Comparison of ENCODE assay signal across 8 cellular contexts in genomic region chrX:118726887-118727685, GRCh38. TPM values are rescaled to one million over a fixed set of nuclear protein-coding genes. Genes with fewer than 3 reads are reported as not detected.
DNase-seq lines count a peak whose midpoint lies in the region; FAIRE-seq and TF ChIP-seq lines count a peak whose summit lies in the region.

IL13RA1 (plus strand) TSS chrX:118727606; CDS start chrX:118727639, 33 bp downstream.

- POLR2A ChIA-PET in SK-N-SH (lab: Yijun Ruan, JAX): interaction anchor here (0.6 kb wide), 1 partner anchor 81 kb away, joined by 4 read pairs; no protein-coding TSS in a partner anchor

- H3K4me2 ChIP-seq in GM23248 (ENCODE audit: unreplicated experiment) (peak within 1 kb of the TSS; percentile 83), SK-N-SH (peak within 1 kb of the TSS; percentile 54), keratinocyte (ENCODE audit: control insufficient read depth, extremely low read depth, insufficient read depth, low read depth, low read length) (peak within 1 kb of the TSS; percentile 63)

- DNase-seq in DMS 273 treated with DMSO at 0.1 percent for 48 hours (lab: John Stamatoyannopoulos, UW) (peak; percentile 22), GM23248 (peak; percentile 91), NB4 (ENCODE audit: low read depth) (peak; percentile 81), SK-N-SH (peak; percentile 84), chondrocyte (ENCODE audit: low spot score) (peak; percentile 91), keratinocyte (ENCODE audit: low read depth, low spot score) (peak; percentile 11), smooth muscle cell of the brain vasculature (ENCODE audit: low read depth, low spot score) (peak; percentile 52), middle frontal gyrus (ENCODE audit: extremely low spot score, low spot score) (no peak)

- no peaks in the 10 kb centered on the region for H3K9me1 ChIP-seq in keratinocyte (ENCODE audit: control insufficient read depth, extremely low read depth, insufficient read depth, low read length)

- H3K27me3 ChIP-seq in GM23248 (replicated peaks; ENCODE audit: insufficient read depth) (no peaks in the 10 kb centered on the region), SK-N-SH (ENCODE audit: insufficient read depth) (no peaks in the 10 kb centered on the region), keratinocyte (ENCODE audit: control insufficient read depth, extremely low read depth, insufficient read depth, low read length) (no peaks in the 10 kb centered on the region)

- peaks cover 5% of the 10 kb centered on the region for H3K9me3 Mint-ChIP-seq in chondrocyte (ENCODE audit: low read depth)

- dilution Hi-C loops in keratinocyte (cut with MboI; ENCODE audit: extremely low pct_ligation_motif_present, low sequenced_read_pairs): no loop called here

- H3F3A ChIP-seq in GM23248 (ENCODE audit: insufficient read depth) (peaks cover 16% of the 10 kb centered on the region; the same call in 1 of the 2 replicates), SK-N-SH (replicated peaks; ENCODE audit: insufficient read depth) (no peaks in the 10 kb centered on the region)

- peak within 1 kb of the TSS; percentile 83 for H3K27ac Mint-ChIP-seq in chondrocyte (ENCODE audit: unreplicated experiment)

- H3K4me3 ChIP-seq in GM23248 (peak within 1 kb of the TSS; percentile 82), NB4 (ENCODE audit: low read depth, low read length) (peak within 1 kb of the TSS; percentile 48), SK-N-SH (ENCODE audit: low read depth in 2 of 2, low read length in 1 of 2) (peak within 1 kb of the TSS; percentile 59 to 65), keratinocyte (ENCODE audit: control insufficient read depth in 2 of 3, extremely low read depth in 1 of 3, insufficient read depth in 2 of 3, low read depth in 1 of 3, low read length in 3 of 3) (peak within 1 kb of the TSS; percentile 52 to 70 (median 65))

- H3K9ac ChIP-seq in GM23248: peak within 1 kb of the TSS; percentile 96
- peak within 1 kb of the TSS; percentile 78 for H3K9ac ChIP-seq in SK-N-SH
- peak within 1 kb of the TSS; percentile 73 for H3K9ac ChIP-seq in keratinocyte (ENCODE audit: control insufficient read depth, extremely low read depth, insufficient read depth, low read length)

- 6 to 14% methylated on average over 11 to 26 of the region's 56 CpGs for WGBS in GM23248 (ENCODE audit: low coverage in 1 of 2, low lambda C conversion rate in 2 of 2, missing lambda C conversion rate in 2 of 2), 2 experiments
- 19% methylated on average over 12 of the region's 56 CpGs for WGBS in SK-N-SH (ENCODE audit: low lambda C conversion rate)

- no peaks in the 10 kb centered on the region for H3K27me3 Mint-ChIP-seq in chondrocyte (ENCODE audit: low read depth)

- H3K4me3 Mint-ChIP-seq in chondrocyte (ENCODE audit: unreplicated experiment): peak within 1 kb of the TSS; percentile 75

- no peak for TF ChIP-seq EP300 in SK-N-SH (IDR thresholded peaks at IDR 0.05; ENCODE audit: borderline replicate concordance in 1 of 2, low read depth in 1 of 2, low read length in 1 of 2)

- H3K27ac ChIP-seq in GM23248 (peak within 1 kb of the TSS; percentile 80), SK-N-SH (ENCODE audit: low read depth in 2 of 2, low read length in 1 of 2) (peak within 1 kb of the TSS; percentile 62), keratinocyte (ENCODE audit: control insufficient read depth, insufficient read depth, low read length) (peak within 1 kb of the TSS; percentile 51)

- H3K4me1 ChIP-seq in GM23248 (ENCODE audit: insufficient read depth) (peaks cover 40% of the 10 kb centered on the region), SK-N-SH (ENCODE audit: control insufficient read depth in 1 of 2, insufficient read depth in 2 of 2, low read depth in 1 of 2, low read length in 1 of 2) (peaks cover 0 to 3% of the 10 kb centered on the region in 2 experiments; a peak in 2 of 4 replicates), keratinocyte (ENCODE audit: control insufficient read depth, extremely low read depth, insufficient read depth, low read length) (peaks cover 22% of the 10 kb centered on the region)

- CTCF ChIA-PET in SK-N-SH (lab: Yijun Ruan, JAX): interaction anchor here (1.1 kb wide), 2 partner anchors 11 to 112 kb away, joined by 3 to 4 read pairs; no protein-coding TSS in a partner anchor

- H3K9me2 ChIP-seq in GM23248 (ENCODE audit: insufficient read depth) (no peaks in the 10 kb centered on the region), SK-N-SH (no peaks in the 10 kb centered on the region)

- no peak for TF ChIP-seq POLR2A in NB4 (IDR thresholded peaks at IDR 0.05; ENCODE audit: extremely low read depth, insufficient read length)

- H3K9me3 ChIP-seq in GM23248 (ENCODE audit: low read depth) (no peaks in the 10 kb centered on the region), SK-N-SH (no peaks in the 10 kb centered on the region), keratinocyte (ENCODE audit: control insufficient read depth, low read depth, low read length) (no peaks in the 10 kb centered on the region)

- H3K79me2 ChIP-seq in GM23248 (ENCODE audit: insufficient read depth) (peaks cover 27% of the 10 kb centered on the region), SK-N-SH (ENCODE audit: insufficient read depth) (peaks cover 19% of the 10 kb centered on the region; the same call in 1 of the 2 replicates), keratinocyte (ENCODE audit: control insufficient read depth, insufficient read depth, low read length) (no peaks in the 10 kb centered on the region)

- peaks cover 50% of the 10 kb centered on the region for H3K4me1 Mint-ChIP-seq in chondrocyte (ENCODE audit: low read depth)

- H3K36me3 Mint-ChIP-seq in chondrocyte (ENCODE audit: low read depth): no peaks in the 10 kb centered on the region

- H4K20me1 ChIP-seq in GM23248 (ENCODE audit: insufficient read depth) (no peaks in the 10 kb centered on the region), SK-N-SH (ENCODE audit: insufficient read depth) (no peaks in the 10 kb centered on the region), keratinocyte (ENCODE audit: control insufficient read depth, extremely low read depth, insufficient read depth, low read length) (no peaks in the 10 kb centered on the region)

- no peak for FAIRE-seq in keratinocyte (lab: Jason Lieb, UNC)

- H2AFZ ChIP-seq in GM23248 (peak within 1 kb of the TSS; percentile 77), SK-N-SH (ENCODE audit: low read depth) (peak within 1 kb of the TSS; percentile 84; the same call in 1 of the 2 replicates), keratinocyte (ENCODE audit: control insufficient read depth, low read length) (peak within 1 kb of the TSS; percentile 50)

- in situ Hi-C loops in GM23248 (cut with MboI): no loop called here

- TF ChIP-seq RAD21 in SK-N-SH (IDR thresholded peaks at IDR 0.05; ENCODE audit: low read length): no peak

- no peaks in the 10 kb centered on the region for H3K36me3 ChIP-seq in GM23248 (ENCODE audit: low read depth)
- H3K36me3 ChIP-seq in SK-N-SH (replicated peaks in 1 of 2; ENCODE audit: control insufficient read depth in 1 of 2, insufficient read depth in 2 of 2, low read length in 1 of 2): no peaks in the 10 kb centered on the region
- no peaks in the 10 kb centered on the region for H3K36me3 ChIP-seq in keratinocyte (ENCODE audit: control insufficient read depth in 2 of 2, extremely low read depth in 1 of 2, insufficient read depth in 2 of 2, low read length in 2 of 2)

- no peak for TF ChIP-seq CTCF in NB4 (IDR thresholded peaks at IDR 0.05; ENCODE audit: low read depth, low read length)
- TF ChIP-seq CTCF in SK-N-SH (IDR thresholded peaks at IDR 0.05): no peak
- no peak for TF ChIP-seq CTCF in chondrocyte (IDR thresholded peaks at IDR 0.05)
- no peak for TF ChIP-seq CTCF in keratinocyte (optimal IDR thresholded peaks at IDR 0.05 in 1 of 3, IDR thresholded peaks at IDR 0.05 in 1 of 3, conservative IDR thresholded peaks at IDR 0.05 in 1 of 3; ENCODE audit: extremely low read depth in 1 of 3, insufficient read depth in 2 of 3, low read length in 3 of 3)

TF ChIP-seq in SK-N-SH, 30 proteins besides CTCF, POLR2A, EP300 and RAD21 (continues in another document):
- peak; percentile 65; the same call in 1 of the 2 replicates for TF ChIP-seq TAF1 (IDR thresholded peaks at IDR 0.05; ENCODE audit: borderline replicate concordance, low read depth, low read length)
- peak; percentile 19; the same call in 1 of the 2 replicates for TF ChIP-seq MAX (IDR thresholded peaks at IDR 0.05; ENCODE audit: low read depth)
- no peak for TF ChIP-seq RFX5 (IDR thresholded peaks at IDR 0.05; ENCODE audit: low read length)
- no peak for TF ChIP-seq FOXM1 (IDR thresholded peaks at IDR 0.05; ENCODE audit: low read depth)
- 0 out of 2 replicates have a peak, but pooled peaks have one; percentile 4 for TF ChIP-seq PBX3 (IDR thresholded peaks at IDR 0.05)

RNA-seq across cellular contexts. Expression of gene IL13RA1, which starts in this region (rescaled TPM):
- total RNA-seq in GM23248 (2014; rRNA removed; shearing (Covaris generic)): 51.2 and 55.8 TPM in 2 replicates
- polyA plus RNA-seq in GM23248 (2016; fragmentation: Nextera tagmentation; extraction: Ambion mirVana) (47.2 and 47.9 TPM in 2 replicates), SK-N-SH (2012; rRNA removed) (27.0 and 29.9 TPM in 2 replicates), keratinocyte (17.9 to 27.8 TPM (median 22.8 TPM) in 3 replicates)
- polyA plus RNA-seq in SK-N-SH (2012; cell fraction: cytosol; rRNA removed): 38.7 and 46.4 TPM in 2 replicates
- 9.9 and 16.7 TPM in 2 replicates for polyA plus RNA-seq in SK-N-SH (2012; cell fraction: nucleus; rRNA removed)
- total RNA-seq in chondrocyte: 64.4 to 70.4 TPM (median 68.2 TPM) in 3 replicates
- 6.0 TPM for polyA plus RNA-seq in keratinocyte (2011; ENCODE audit: low read depth)
- polyA plus RNA-seq in keratinocyte (2011; cell fraction: cytosol; rRNA removed): 14.7 and 26.6 TPM in 2 replicates
- polyA plus RNA-seq in keratinocyte (2011; cell fraction: nucleus; rRNA removed): 21.1 and 27.5 TPM in 2 replicates
- 11.4 and 19.7 TPM in 2 replicates for polyA plus RNA-seq in keratinocyte (2012; ENCODE audit: low replicate concordance)
- 5.7 to 21.7 TPM (median 15.5 TPM) in 3 replicates for polyA minus RNA-seq in keratinocyte
- polyA minus RNA-seq in keratinocyte (2011; cell fraction: cytosol; rRNA and poly(A)+ RNA removed): 12.3 TPM
- 12.9 and 28.4 TPM in 2 replicates for polyA minus RNA-seq in keratinocyte (2011; cell fraction: nucleus; rRNA and poly(A)+ RNA removed)
